Comparison of ENCODE assay signal across 27 cellular contexts in genomic region chr10:123750901-123751300, GRCh38.
"Had no signal": no experiment of that assay in that cellular context is flagged by ENCODE, and none has a peak within 500 bp of the region (broad histone marks: within the 10 kb centered on the region; RNA-seq: fewer than 3 reads in every experiment).

No MANE protein-coding gene starts in this region.

- H3K4me1 Mint-ChIP-seq: stimulated activated effector memory CD8-positive, alpha-beta T cell treated with anti-CD3 and anti-CD28 coated beads, Interleukin-12 subunit alpha, Interleukin-12 subunit beta, amount 100 ng/mL, for 72 hours; stimulated activated memory B cell treated with anti-CD40 and anti-IgM and Interleukin-4, amounts not matched to agents 10 μg/mL and 1 μg/mL and 100 μg/mL, for 72 hours; stimulated activated naive B cell treated with anti-CD40 and anti-IgM and Interleukin-4, amounts not matched to agents 10 μg/mL and 1 μg/mL and 100 μg/mL, for 72 hours; stimulated activated naive CD8-positive, alpha-beta T cell treated with anti-CD3 and anti-CD28 coated beads, Interleukin-15, amount 100 ng/mL, for 72 hours had no signal

- H3K36me3 Mint-ChIP-seq: stimulated activated effector memory CD8-positive, alpha-beta T cell treated with anti-CD3 and anti-CD28 coated beads, Interleukin-12 subunit alpha, Interleukin-12 subunit beta, amount 100 ng/mL, for 72 hours; stimulated activated memory B cell treated with anti-CD40 and anti-IgM and Interleukin-4, amounts not matched to agents 10 μg/mL and 1 μg/mL and 100 μg/mL, for 72 hours; stimulated activated naive B cell treated with anti-CD40 and anti-IgM and Interleukin-4, amounts not matched to agents 10 μg/mL and 1 μg/mL and 100 μg/mL, for 72 hours; type B pancreatic cell had no signal

- H3K9me3 ChIP-seq: suprapubic skin, testis, thoracic aorta, thyroid gland, tibial artery, tibial nerve, transverse colon, upper lobe of left lung, upper lobe of right lung, uterus, vagina had no signal

- H3K27ac Mint-ChIP-seq: stimulated activated effector memory CD8-positive, alpha-beta T cell treated with anti-CD3 and anti-CD28 coated beads, Interleukin-12 subunit alpha, Interleukin-12 subunit beta, amount 100 ng/mL, for 72 hours; stimulated activated memory B cell treated with anti-CD40 and anti-IgM and Interleukin-4, amounts not matched to agents 10 μg/mL and 1 μg/mL and 100 μg/mL, for 72 hours; stimulated activated naive B cell treated with anti-CD40 and anti-IgM and Interleukin-4, amounts not matched to agents 10 μg/mL and 1 μg/mL and 100 μg/mL, for 72 hours; stimulated activated naive CD8-positive, alpha-beta T cell treated with anti-CD3 and anti-CD28 coated beads, Interleukin-15, amount 100 ng/mL, for 72 hours; stimulated activated naive CD8-positive, alpha-beta T cell treated with anti-CD3 and anti-CD28 coated beads, Interleukin-15, Interleukin-2, amounts not matched to agents 100 ng/mL and 50 ng/mL, for 24 hours; type B pancreatic cell had no signal

- H3K4me3 ChIP-seq: stomach, suprapubic skin, testis, thoracic aorta, thyroid gland, tibial artery, tibial nerve, transverse colon, upper lobe of left lung, upper lobe of right lung, uterus, vagina had no signal

- DNase-seq: stimulated activated CD4-positive, alpha-beta T cell treated with anti-CD3 and anti-CD28 coated beads, Interleukin-2, amount 100 ng/mL, for 48 hours; stimulated activated CD4-positive, alpha-beta T cell treated with anti-CD3 and anti-CD28 coated beads, Interleukin-4, amount 100 ng/mL, for 1 hour; stimulated activated CD4-positive, alpha-beta T cell treated with anti-CD3 and anti-CD28 coated beads, Interleukin-4, amount 100 ng/mL, for 24 hours; stimulated activated CD4-positive, alpha-beta T cell treated with anti-CD3 and anti-CD28 coated beads, Interleukin-4, amount 100 ng/mL, for 4 hours; stimulated activated CD8-positive, alpha-beta memory T cell treated with anti-CD3 and anti-CD28 coated beads, Interleukin-4, amount 100 ng/mL, for 48 hours; stimulated activated naive B cell treated with anti-CD40 and anti-IgM and Interleukin-4, amounts not matched to agents 10 μg/mL and 1 μg/mL and 100 μg/mL, for 72 hours; stimulated activated naive CD4-positive, alpha-beta T cell; stimulated activated naive CD4-positive, alpha-beta T cell treated with Interleukin-2 at 50 U/mL for 16 hours; stimulated activated naive CD8-positive, alpha-beta T cell treated with anti-CD3 and anti-CD28 coated beads, Interleukin-15, amount 100 ng/mL, for 72 hours; stimulated activated naive CD8-positive, alpha-beta T cell treated with anti-CD3 and anti-CD28 coated beads, Interleukin-15, Interleukin-2, amounts not matched to agents 100 U/mL and 50 U/mL, for 24 hours; stomach; substantia nigra; testis; thyroid gland; tibial artery; transverse colon; upper lobe of left lung; upper lobe of right lung; uterus had no signal

- H3K27me3 ChIP-seq: testis, thyroid gland, tibial artery, tibial nerve, transverse colon, uterus, vagina had no signal

- H3K9me3 Mint-ChIP-seq: stimulated activated naive CD8-positive, alpha-beta T cell treated with anti-CD3 and anti-CD28 coated beads, Interleukin-15, amount 100 ng/mL, for 72 hours; stimulated activated naive CD8-positive, alpha-beta T cell treated with anti-CD3 and anti-CD28 coated beads, Interleukin-15, Interleukin-2, amounts not matched to agents 100 ng/mL and 50 ng/mL, for 24 hours had no signal

- H3K36me3 ChIP-seq: suprapubic skin, thyroid gland, transverse colon, upper lobe of left lung, upper lobe of right lung, uterus, vagina had no signal

- H3K4me3 Mint-ChIP-seq: stimulated activated effector memory CD8-positive, alpha-beta T cell treated with anti-CD3 and anti-CD28 coated beads, Interleukin-12 subunit alpha, Interleukin-12 subunit beta, amount 100 ng/mL, for 72 hours; stimulated activated memory B cell treated with anti-CD40 and anti-IgM and Interleukin-4, amounts not matched to agents 10 μg/mL and 1 μg/mL and 100 μg/mL, for 72 hours; stimulated activated naive B cell treated with anti-CD40 and anti-IgM and Interleukin-4, amounts not matched to agents 10 μg/mL and 1 μg/mL and 100 μg/mL, for 72 hours; stimulated activated naive CD8-positive, alpha-beta T cell treated with anti-CD3 and anti-CD28 coated beads, Interleukin-15, amount 100 ng/mL, for 72 hours; stimulated activated naive CD8-positive, alpha-beta T cell treated with anti-CD3 and anti-CD28 coated beads, Interleukin-15, Interleukin-2, amounts not matched to agents 100 ng/mL and 50 ng/mL, for 24 hours; type B pancreatic cell had no signal

- ATAC-seq: stimulated activated effector memory CD8-positive, alpha-beta T cell treated with anti-CD3 and anti-CD28 coated beads, Interleukin-12 subunit alpha, Interleukin-12 subunit beta, amount 100 ng/mL, for 72 hours; stimulated activated memory B cell treated with anti-CD40 and anti-IgM and Interleukin-4, amounts not matched to agents 10 μg/mL and 1 μg/mL and 100 μg/mL, for 72 hours; stimulated activated naive B cell treated with anti-CD40 and anti-IgM and Interleukin-4, amounts not matched to agents 10 μg/mL and 1 μg/mL and 100 μg/mL, for 72 hours; stimulated activated naive CD8-positive, alpha-beta T cell treated with anti-CD3 and anti-CD28 coated beads, Interleukin-15, amount 100 ng/mL, for 72 hours; stimulated activated naive CD8-positive, alpha-beta T cell treated with anti-CD3 and anti-CD28 coated beads, Interleukin-15, Interleukin-2, amounts not matched to agents 100 U/mL and 50 U/mL, for 24 hours; upper lobe of right lung had no signal

- H3K27ac ChIP-seq: stomach, suprapubic skin, testis, thoracic aorta, thyroid gland, tibial artery, tibial nerve, transverse colon, upper lobe of left lung, upper lobe of right lung, uterus, vagina had no signal
